ENCODE assay signal across 8 cellular contexts in genomic region chr7:44065431-44066110, GRCh38. TPM values are rescaled to one million over a fixed set of nuclear protein-coding genes. Genes with fewer than 3 reads are reported as not detected.
DNase-seq lines count a peak whose midpoint lies in the region; TF ChIP-seq lines count a peak whose summit lies in the region.
"Had no signal": no experiment of that assay in that cellular context is flagged by ENCODE, and none has a peak within 500 bp of the region (broad histone marks: within the 10 kb centered on the region; RNA-seq: fewer than 3 reads in every experiment).

TSS of gene PGAM2 (minus strand) at chr7:44065567. CDS start at chr7:44065529, 38 bp downstream.

- H3K9me3 Mint-ChIP-seq in HFFc6 (peaks cover 5% of the 10 kb centered on the region; the same call in 1 of the 2 replicates), endodermal cell (no peaks in the 10 kb centered on the region)

- H3K36me3 Mint-ChIP-seq in HFFc6 (ENCODE audit: low read depth) = no peaks in the 10 kb centered on the region; the same call in 1 of the 2 replicates
- peaks cover 6% of the 10 kb centered on the region for H3K36me3 Mint-ChIP-seq in endodermal cell (ENCODE audit: low read depth)

- H3K27ac Mint-ChIP-seq in HFFc6 (peak within 1 kb of the TSS; percentile 33), endodermal cell (no peak within 1 kb of the TSS)

- H3K4me1 ChIP-seq in endodermal cell (ENCODE audit: control insufficient read depth, insufficient read depth, low read length) = peaks cover 10% of the 10 kb centered on the region

- H3K4me3 ChIP-seq in endodermal cell (ENCODE audit: low read length) = no peak within 1 kb of the TSS

- H3K4me1 Mint-ChIP-seq in HFFc6 (ENCODE audit: low read depth) (peaks cover 32% of the 10 kb centered on the region), endodermal cell (peaks cover 3% of the 10 kb centered on the region)

- no peak within 1 kb of the TSS for H3K9ac ChIP-seq in endodermal cell (ENCODE audit: extremely low read depth, low read length, poor library complexity, severe bottlenecking)

- peak within 1 kb of the TSS; percentile 69 for H3K27ac ChIP-seq in endodermal cell (ENCODE audit: low read depth, low read length)

- WGBS in endodermal cell (ENCODE audit: insufficient coverage in 1 of 2, insufficient read length in 1 of 2), 2 experiments = 53 to 68% methylated on average over 10 to 14 of the region's 14 CpGs

- H3K27me3 Mint-ChIP-seq in HFFc6 (ENCODE audit: insufficient read depth) (peaks cover 29% of the 10 kb centered on the region), endodermal cell (ENCODE audit: insufficient read depth) (peaks cover 23% of the 10 kb centered on the region)

- H3K4me3 Mint-ChIP-seq in HFFc6 = peak within 1 kb of the TSS; percentile 49
- no peak within 1 kb of the TSS for H3K4me3 Mint-ChIP-seq in endodermal cell

- TF ChIP-seq CTCF in HFFc6 (IDR thresholded peaks at IDR 0.05) = no peak
- TF ChIP-seq CTCF in endodermal cell (conservative IDR thresholded peaks at IDR 0.05) = no peak

- DNase-seq in HFFc6 (peak; percentile 25), RPMI7951 (ENCODE audit: low read depth) (peak; percentile 56), endodermal cell (peak; percentile 85), posterior vena cava (ENCODE audit: low spot score) (peak; percentile 81), NCI-H524 treated with DMSO at 0.1 percent for 48 hours (lab: John Stamatoyannopoulos, UW) (no peak), DMS114 treated with DMSO at 0.1 percent for 48 hours (lab: John Stamatoyannopoulos, UW; ENCODE audit: unreplicated experiment) (no peak)
- DNase-seq in stimulated activated CD4-positive, alpha-beta T cell treated with anti-CD3 and anti-CD28 coated beads, Interleukin-12 subunit alpha, Interleukin-12 subunit beta, amount 100 ng/mL, for 4 hours = no peak

- H3K9me3 ChIP-seq in endodermal cell (ENCODE audit: control insufficient read depth, low read length) = no peaks in the 10 kb centered on the region

- intact Hi-C loops in posterior vena cava (cut with DNase I) = loop anchor here in 1 of 2 donors (5.0 kb wide), 1 partner anchor 62 kb away; no protein-coding TSS in a partner anchor

- peaks cover 8% of the 10 kb centered on the region for H3K36me3 ChIP-seq in endodermal cell (ENCODE audit: control insufficient read depth, insufficient read depth, low read length)

- H3K27me3 ChIP-seq in endodermal cell (ENCODE audit: control insufficient read depth, insufficient read depth, low read length, poor library complexity, severe bottlenecking) = peaks cover 10% of the 10 kb centered on the region

RNA-seq across cellular contexts. Expression of gene PGAM2, which starts in this region (rescaled TPM):
- under 1 TPM in 4 of 6 experiments, not detected in 2; 0.26 to 0.51 (median 0.35) TPM for total RNA-seq in HFFc6 (2021; fragmentation: NEBNext Ultra II Directional; extraction: Animal tissue kit (Norgen Biotek cat#: 25700))
- 0.36 and 0.78 TPM in 2 replicates for total RNA-seq in RPMI7951 (2014; rRNA removed; shearing (Covaris generic))
- total RNA-seq in endodermal cell = 1 to 10 TPM; 1.2 to 1.3 TPM
- 4.3 TPM for polyA plus RNA-seq in endodermal cell (2013, experiment 1 of 2)
- polyA plus RNA-seq in endodermal cell (2013, experiment 2 of 2) = 4.4 TPM
- 1 to 10 TPM; 1.6 to 2.1 TPM for total RNA-seq in posterior vena cava
- total RNA-seq: epithelial cell of proximal tubule had no signal

Comparison
In these comparisons a context has a peak if more than half of its experiments do, and no peak if none do; other contexts are left out.
1. Peak in DNase-seq in HFFc6; RNA of the gene not detected or under 1 TPM.
2. Peak in DNase-seq in RPMI7951; RNA of the gene not detected or under 1 TPM.
3. DNase-seq: peak in endodermal cell (single experiment) and posterior vena cava (single experiment); none in NCI-H524 treated with DMSO at 0.1 percent for 48 hours (single experiment), stimulated activated CD4-positive, alpha-beta T cell treated with anti-CD3 and anti-CD28 coated beads, Interleukin-12 subunit alpha, Interleukin-12 subunit beta, amount 100 ng/mL, for 4 hours (single experiment) and DMS114 treated with DMSO at 0.1 percent for 48 hours (single experiment).